ENCODE assay signal across 12 cellular contexts in genomic region chr15:68652141-68652540, GRCh38.
A peak's percentile ranks its signal among the peaks of the same experiment; 100 is the strongest.
DNase-seq lines count a peak whose midpoint lies in the region; ATAC-seq and TF ChIP-seq lines count a peak whose summit lies in the region.
"Had no signal": no experiment of that assay in that cellular context is flagged by ENCODE, and none has a peak within 500 bp of the region (broad histone marks: within the 10 kb centered on the region; RNA-seq: fewer than 3 reads in every experiment).

No MANE protein-coding gene starts in this region.

- intact Hi-C loops in upper lobe of right lung (cut with DNase I), result no loop called here
- intact Hi-C loops in gastrocnemius medialis (cut with DNase I; ENCODE audit: low total_unique reads), result no loop called here

- H3K4me1 ChIP-seq in upper lobe of right lung (no peaks in the 10 kb centered on the region), gastrocnemius medialis (no peaks in the 10 kb centered on the region)

- DNase-seq in activated effector memory CD4-positive, alpha-beta T cell treated with anti-CD3 and anti-CD28 coated beads, Interleukin-2, amount 50 U/mL, for 16 hours, result peak; percentile 34
- no peak for DNase-seq in activated effector memory CD4-positive, alpha-beta T cell treated with Interleukin-2 at 50 U/mL for 16 hours
- DNase-seq in anterior cingulate cortex (lab: John Stamatoyannopoulos, UW) (peak in 51 of 58 donors; percentile 29 to 92 (median 72)), kidney tubule cell (ENCODE audit: low spot score) (peak; percentile 67), upper lobe of right lung (peak; percentile 38), OCI-M2 (lab: John Stamatoyannopoulos, UW; ENCODE audit: unreplicated experiment) (no peak), gastrocnemius medialis (no peak), ureter (ENCODE audit: low spot score) (no peak)
- DNase-seq: activated CD4-positive, alpha-beta T cell treated with anti-CD3 and anti-CD28 coated beads for 4 hours; effector CD4-positive, alpha-beta T cell; natural killer cell; NCI-H2029 had no signal

- TF ChIP-seq POLR2A in gastrocnemius medialis (IDR thresholded peaks at IDR 0.05), result no peak

- no peaks in the 10 kb centered on the region for H3K27me3 ChIP-seq in upper lobe of right lung
- H3K27me3 ChIP-seq in gastrocnemius medialis, result no peaks in the 10 kb centered on the region

- H3K36me3 ChIP-seq in upper lobe of right lung, result no peaks in the 10 kb centered on the region
- H3K36me3 ChIP-seq in gastrocnemius medialis, result no peaks in the 10 kb centered on the region

- no peaks in the 10 kb centered on the region for H3K9me3 ChIP-seq in upper lobe of right lung
- no peaks in the 10 kb centered on the region for H3K9me3 ChIP-seq in gastrocnemius medialis

- in situ Hi-C loops in gastrocnemius medialis (cut with MboI; ENCODE audit: low sequenced_read_pairs in 4 of 4), result loop anchor here in 1 of 4 donors (25.0 kb wide), 1 partner anchor 340 kb away; no protein-coding TSS in a partner anchor

- TF ChIP-seq CTCF in upper lobe of right lung (IDR thresholded peaks at IDR 0.05), result no peak
- TF ChIP-seq CTCF in gastrocnemius medialis (IDR thresholded peaks at IDR 0.05 in 4 of 5, conservative IDR thresholded peaks at IDR 0.05 in 1 of 5), result no peak

- ATAC-seq in upper lobe of right lung (no peak), gastrocnemius medialis (no peak)
- ATAC-seq: natural killer cell had no signal

- H3K4me3 ChIP-seq in upper lobe of right lung (no peak overlapping the region), gastrocnemius medialis (no peak overlapping the region)

- no peak overlapping the region for H3K27ac ChIP-seq in upper lobe of right lung
- no peak overlapping the region for H3K27ac ChIP-seq in gastrocnemius medialis

Comparison
In these comparisons a context has a peak if more than half of its experiments do, and no peak if none do; other contexts are left out.
1. DNase-seq: peak in activated effector memory CD4-positive, alpha-beta T cell treated with anti-CD3 and anti-CD28 coated beads, Interleukin-2, amount 50 U/mL, for 16 hours (single experiment), anterior cingulate cortex (51 of 58), kidney tubule cell (single experiment) and upper lobe of right lung (single experiment); none in activated effector memory CD4-positive, alpha-beta T cell treated with Interleukin-2 at 50 U/mL for 16 hours (single experiment), OCI-M2 (single experiment), gastrocnemius medialis (0 of 2) and ureter (single experiment).